ENCODE assay signal across 8 cellular contexts in genomic region chr1:36397378-36398230, GRCh38. TPM values are rescaled to one million over a fixed set of nuclear protein-coding genes. Genes with fewer than 3 reads are reported as not detected.
A peak's percentile ranks its signal among the peaks of the same experiment; 100 is the strongest.
DNase-seq lines count a peak whose midpoint lies in the region; ATAC-seq and TF ChIP-seq lines count a peak whose summit lies in the region.

Gene LSM10, minus strand, starts transcription at chr1:36397908. Its CDS starts 3,779 bp downstream, at chr1:36394129.

- H3K36me3 ChIP-seq in GM23248 (ENCODE audit: low read depth): peaks cover 3% of the 10 kb centered on the region; the same call in 1 of the 2 replicates
- peaks cover 12 to 17% (median 17%) of the 10 kb centered on the region in 4 donors for H3K36me3 ChIP-seq in esophagus muscularis mucosa

- no peak for TF ChIP-seq EP300 in esophagus muscularis mucosa (IDR thresholded peaks at IDR 0.05)

- peaks cover 0 to 12% of the 10 kb centered on the region in 2 donors for H3K36me3 Mint-ChIP-seq in activated T-cell treated with anti-CD3 and anti-CD28 coated beads, Interleukin-2, amount 50 U/mL, for 72 hours (ENCODE audit: insufficient read depth in 2 of 2)

- peak within 1 kb of the TSS; percentile 86 for H3K4me2 ChIP-seq in GM23248 (ENCODE audit: unreplicated experiment)

- H3K9ac ChIP-seq in GM23248: peak within 1 kb of the TSS; percentile 91

- peak within 1 kb of the TSS; percentile 90 to 96 for H3K4me3 Mint-ChIP-seq in activated T-cell treated with anti-CD3 and anti-CD28 coated beads, Interleukin-2, amount 50 U/mL, for 72 hours

- WGBS in GM23248 (ENCODE audit: low coverage in 1 of 2, low lambda C conversion rate in 2 of 2, missing lambda C conversion rate in 2 of 2), 2 experiments: 1 to 2% methylated on average over 46 to 55 of the region's 60 CpGs
- WGBS in esophagus muscularis mucosa: 0% methylated on average over 21 of the region's 60 CpGs

- H3K27ac ChIP-seq in GM23248 (peak within 1 kb of the TSS; percentile 80), esophagus muscularis mucosa (replicated peaks in 1 of 4) (peak within 1 kb of the TSS; percentile 92 to 99 (median 97))

- H3F3A ChIP-seq in GM23248 (ENCODE audit: insufficient read depth): peaks cover 10% of the 10 kb centered on the region; the same call in 1 of the 2 replicates

- in situ Hi-C loops in GM23248 (cut with MboI): no loop called here

- peaks cover 67% of the 10 kb centered on the region for H3K4me1 Mint-ChIP-seq in activated T-cell treated with anti-CD3 and anti-CD28 coated beads, Interleukin-2, amount 50 U/mL, for 72 hours (ENCODE audit: low read depth)

- peak; percentile 83 to 88 for ATAC-seq in activated T-cell treated with anti-CD3 and anti-CD28 coated beads, Interleukin-2, amount 50 U/mL, for 72 hours (replicated peaks in 1 of 2)

- H4K20me1 ChIP-seq in GM23248 (ENCODE audit: insufficient read depth): no peaks in the 10 kb centered on the region

- peaks cover 20% of the 10 kb centered on the region for H3K4me1 ChIP-seq in GM23248 (ENCODE audit: insufficient read depth)
- H3K4me1 ChIP-seq in esophagus muscularis mucosa: peaks cover 17 to 47% (median 31%) of the 10 kb centered on the region in 4 donors

- intact Hi-C loops in esophagus muscularis mucosa (cut with DNase I): no loop called here

- H3K27me3 ChIP-seq in GM23248 (replicated peaks; ENCODE audit: insufficient read depth) (no peaks in the 10 kb centered on the region), esophagus muscularis mucosa (no peaks in the 10 kb centered on the region)

- H2AFZ ChIP-seq in GM23248: peak within 1 kb of the TSS; percentile 82

- H3K9me3 ChIP-seq in GM23248 (ENCODE audit: low read depth): no peaks in the 10 kb centered on the region
- H3K9me3 ChIP-seq in esophagus muscularis mucosa: no peaks in the 10 kb centered on the region

- peak within 1 kb of the TSS; percentile 86 for H3K4me3 ChIP-seq in GM23248
- H3K4me3 ChIP-seq in esophagus muscularis mucosa: peak within 1 kb of the TSS; percentile 71 to 91 (median 85)

- peak; percentile 98 for TF ChIP-seq POLR2A in esophagus muscularis mucosa (IDR thresholded peaks at IDR 0.05; ENCODE audit: low read depth)

- H3K9me2 ChIP-seq in GM23248 (ENCODE audit: insufficient read depth): no peaks in the 10 kb centered on the region

- peak within 1 kb of the TSS; percentile 96 for H3K27ac Mint-ChIP-seq in activated T-cell treated with anti-CD3 and anti-CD28 coated beads, Interleukin-2, amount 50 U/mL, for 72 hours

- no peaks in the 10 kb centered on the region for H3K27me3 Mint-ChIP-seq in activated T-cell treated with anti-CD3 and anti-CD28 coated beads, Interleukin-2, amount 50 U/mL, for 72 hours (ENCODE audit: low read depth)

- DNase-seq in DMS79 treated with DMSO at 0.1 percent for 48 hours (lab: John Stamatoyannopoulos, UW) (peak; percentile 93), GM23248 (peak; percentile 100), Kasumi-1 (lab: John Stamatoyannopoulos, UW) (peak; percentile 91 to 93), RKO (ENCODE audit: low spot score) (peak; percentile 94), esophagus muscularis mucosa (ENCODE audit: extremely low spot score) (peak; percentile 98), myocyte (ENCODE audit: low read depth) (peak; percentile 96)
- DNase-seq in activated T-cell treated with anti-CD3 and anti-CD28 coated beads, Interleukin-2, amount 50 U/mL, for 72 hours: peak; percentile 92
- peak; percentile 79 to 89 for DNase-seq in stimulated activated CD8-positive, alpha-beta memory T cell treated with anti-CD3 and anti-CD28 coated beads, Interleukin-7, amount 100 ng/mL, for 48 hours (ENCODE audit: extremely low read depth in 1 of 2, low read depth in 1 of 2)

- peaks cover 64% of the 10 kb centered on the region for H3K79me2 ChIP-seq in GM23248 (ENCODE audit: insufficient read depth)

- H3K9me3 Mint-ChIP-seq in activated T-cell treated with anti-CD3 and anti-CD28 coated beads, Interleukin-2, amount 50 U/mL, for 72 hours: no peaks in the 10 kb centered on the region

- no peak for TF ChIP-seq CTCF in esophagus muscularis mucosa (IDR thresholded peaks at IDR 0.05)

RNA-seq across cellular contexts. Expression of gene LSM10, which starts in this region (rescaled TPM):
- 4.6 and 10.4 TPM in 2 replicates for total RNA-seq in GM23248 (2014; rRNA removed; shearing (Covaris generic))
- 72.5 and 80.2 TPM in 2 replicates for polyA plus RNA-seq in GM23248 (2016; fragmentation: Nextera tagmentation; extraction: Ambion mirVana)
- 10 to 100 TPM; 56.5 to 66.2 TPM for total RNA-seq in activated T-cell treated with anti-CD3 and anti-CD28 coated beads, Interleukin-2, amount 50 U/mL, for 72 hours
- total RNA-seq in esophagus muscularis mucosa (10 to 100 TPM; 42.2 to 64.5 (median 59.5) TPM), myocyte (6.2 and 12.3 TPM in 2 replicates)
- polyA plus RNA-seq in myocyte (2012): 95.3 TPM

Comparison
In these comparisons a context has a peak if more than half of its experiments do, and no peak if none do; other contexts are left out.
1. Peak in every context shown above with its lines: DNase-seq, ATAC-seq, H3K4me3 ChIP-seq and H3K27ac ChIP-seq.